Comparison of ENCODE assay signal across 8 cellular contexts in the genomic region with DNA sequence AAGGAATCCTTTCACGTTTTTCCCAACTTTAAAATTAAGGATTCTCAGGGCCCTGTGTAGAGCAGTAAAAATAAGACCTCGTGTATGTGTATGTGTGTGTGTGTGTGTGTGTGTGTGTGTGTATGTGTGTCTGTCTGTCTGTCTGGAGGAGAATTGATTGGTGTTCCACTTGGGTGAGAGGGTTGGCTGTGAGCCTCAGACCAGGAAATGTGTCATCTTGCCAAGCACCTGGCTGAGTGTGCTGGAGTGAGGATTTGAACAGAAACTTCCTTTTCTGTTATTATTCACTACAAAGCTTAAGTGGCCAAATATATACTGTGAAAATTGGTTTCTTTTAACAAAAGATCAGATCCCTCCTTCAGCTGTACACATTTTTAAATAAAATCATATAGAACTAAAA.
DNase-seq lines count a peak whose midpoint lies in the region; ATAC-seq and TF ChIP-seq lines count a peak whose summit lies in the region.
"Not testable (repeated sequence)": the region's sequence is repeated elsewhere in the genome, so short reads cannot be mapped to it uniquely, and the experiment has no call there.

No MANE protein-coding gene starts in this region.

- not testable (repeated sequence) for H3K4me2 ChIP-seq in MM.1S (ENCODE audit: low read depth, low read length)

- not testable (repeated sequence) for H3K9me3 ChIP-seq in MM.1S (replicated peaks; ENCODE audit: insufficient read depth, low read length); thyroid gland

- not testable (repeated sequence) for H3K9me2 ChIP-seq in MM.1S (replicated peaks; ENCODE audit: insufficient read depth, low read length)

- not testable (repeated sequence) for TF ChIP-seq CTCF in GM12865 (IDR thresholded peaks at IDR 0.05; ENCODE audit: insufficient read depth, low read depth, low read length, missing control alignments); MM.1S (IDR thresholded peaks at IDR 0.05; ENCODE audit: low read length); astrocyte of the spinal cord (IDR thresholded peaks at IDR 0.05; ENCODE audit: low read depth, low read length); epithelial cell of proximal tubule (conservative IDR thresholded peaks at IDR 0.05; ENCODE audit: low read depth, low read length); thyroid gland (IDR thresholded peaks at IDR 0.05)

- H3K9ac ChIP-seq in MM.1S (ENCODE audit: low read length) = not testable (repeated sequence)

- ATAC-seq in HG03159 (IDR thresholded peaks at IDR 0.05; ENCODE audit: unreplicated experiment) = peak; percentile 51
- ATAC-seq in SK-N-SH treated with all-trans-retinoic acid at 6 μM for 48 hours = peak; percentile 32

- H2AFZ ChIP-seq in MM.1S (ENCODE audit: low read length) = not testable (repeated sequence)

- in situ Hi-C loops in astrocyte of the spinal cord (cut with HindIII; ENCODE audit: low sequenced_read_pairs) = not testable (repeated sequence)

- not testable (repeated sequence) for H3K36me3 ChIP-seq in MM.1S (replicated peaks; ENCODE audit: insufficient read depth, low read length); thyroid gland

- H4K20me1 ChIP-seq in MM.1S (ENCODE audit: insufficient read depth, low read length) = not testable (repeated sequence)

- intact Hi-C loops in thyroid gland (cut with DNase I) = not testable (repeated sequence)

- H3F3A ChIP-seq in MM.1S (ENCODE audit: insufficient read depth, low read length) = not testable (repeated sequence)

- not testable (repeated sequence) for TF ChIP-seq POLR2A in thyroid gland (IDR thresholded peaks at IDR 0.05)

- not testable (repeated sequence) for H3K27me3 ChIP-seq in MM.1S (replicated peaks; ENCODE audit: insufficient read depth, low read length); thyroid gland

- H3K4me3 ChIP-seq in GM12865 (ENCODE audit: low read depth, low read length); MM.1S (ENCODE audit: low read length); astrocyte of the spinal cord (ENCODE audit: low read depth, low read length); epithelial cell of proximal tubule (ENCODE audit: low read depth, low read length); thyroid gland (replicated peaks in 1 of 3): not testable (repeated sequence)

- H3K27ac ChIP-seq in MM.1S (ENCODE audit: low read length) = not testable (repeated sequence)
- peak overlapping the region; percentile 25 to 50 (median 25) for H3K27ac ChIP-seq in thyroid gland

- H3K79me2 ChIP-seq in MM.1S (ENCODE audit: low read length) = not testable (repeated sequence)

- DNase-seq in GM12865 (ENCODE audit: low read depth) = peak; percentile 26
- peak; percentile 10 for DNase-seq in MM.1S
- DNase-seq in astrocyte of the spinal cord (ENCODE audit: low read depth, low spot score) = peak; percentile 71
- DNase-seq in epithelial cell of proximal tubule (ENCODE audit: low read depth) = peak; percentile 66
- DNase-seq in lung microvascular endothelial cell (ENCODE audit: low read depth in 2 of 2) = peak; percentile 67 to 97
- peak; percentile 79 to 88 for DNase-seq in thyroid gland

- WGBS in thyroid gland, 2 donors = 16 to 39% methylated on average over 2 of the region's 2 CpGs

- not testable (repeated sequence) for H3K4me1 ChIP-seq in MM.1S (ENCODE audit: low read length)
- peaks cover 9 to 19% of the 10 kb centered on the region in 2 donors for H3K4me1 ChIP-seq in thyroid gland

Comparison
In these comparisons a context has a peak if more than half of its experiments do, and no peak if none do; other contexts are left out.
1. DNase-seq: peak in every context shown above with its lines; median percentile 84 in thyroid gland; 82 in lung microvascular endothelial cell; 71 in astrocyte of the spinal cord; 66 in epithelial cell of proximal tubule; 26 in GM12865; 10 in MM.1S.